Comparison of ENCODE assay signal across 20 cellular contexts in genomic region chr7:65978891-65979582, GRCh38. TPM values are rescaled to one million over a fixed set of nuclear protein-coding genes. Genes with fewer than 3 reads are reported as not detected.
DNase-seq lines count a peak whose midpoint lies in the region; ATAC-seq, FAIRE-seq and TF ChIP-seq lines count a peak whose summit lies in the region.
"Had no signal": no experiment of that assay in that cellular context is flagged by ENCODE, and none has a peak within 500 bp of the region (broad histone marks: within the 10 kb centered on the region; RNA-seq: fewer than 3 reads in every experiment).

No MANE protein-coding gene starts in this region.

- H3K27me3 Mint-ChIP-seq in activated T-cell treated with anti-CD3 and anti-CD28 coated beads, Interleukin-2, amount 50 U/mL, for 4 hours (ENCODE audit: low read depth), result no peaks in the 10 kb centered on the region

- RAD21 ChIA-PET in HCT116 (lab: Charles Lee; ENCODE audit: low non-redundant PET in 1 of 2, low total read pairs in 2 of 2, uncharacterized antibody in 2 of 2, unreplicated experiment in 2 of 2), result no interaction called here

- dilution Hi-C loops in endothelial cell of umbilical vein (cut with MboI; ENCODE audit: extremely low pct_ligation_motif_present, low sequenced_read_pairs), result no loop called here

- no peak overlapping the region for H3K4me3 ChIP-seq in HCT116 (replicated peaks in 1 of 2; ENCODE audit: low read depth in 1 of 2, low read length in 2 of 2)
- H3K4me3 ChIP-seq in endothelial cell of umbilical vein (replicated peaks in 1 of 3; ENCODE audit: insufficient read depth in 1 of 3, low read depth in 1 of 3, low read length in 3 of 3), result no peak overlapping the region
- H3K4me3 ChIP-seq: right atrium auricular region, tibial artery had no signal

- no peak for TF ChIP-seq RAD21 in HCT116 (IDR thresholded peaks at IDR 0.05; ENCODE audit: low read depth)

- H2AFZ ChIP-seq in HCT116 (ENCODE audit: low read depth, low read length, poor library complexity, severe bottlenecking) (no peak overlapping the region), endothelial cell of umbilical vein (ENCODE audit: low read depth, low read length) (no peak overlapping the region)

- peaks cover 8% of the 10 kb centered on the region for H3K4me1 Mint-ChIP-seq in activated T-cell treated with anti-CD3 and anti-CD28 coated beads, Interleukin-2, amount 50 U/mL, for 4 hours (ENCODE audit: low read depth)

- no peaks in the 10 kb centered on the region for H3K27me3 ChIP-seq in HCT116 (ENCODE audit: insufficient read depth, low read length)
- H3K27me3 ChIP-seq in endothelial cell of umbilical vein (ENCODE audit: control insufficient read depth in 2 of 2, insufficient read depth in 2 of 2, low read length in 2 of 2), result no peaks in the 10 kb centered on the region
- H3K27me3 ChIP-seq: neutrophil, right atrium auricular region, tibial artery had no signal

- peaks cover 6% of the 10 kb centered on the region for H3K36me3 Mint-ChIP-seq in activated T-cell treated with anti-CD3 and anti-CD28 coated beads, Interleukin-2, amount 50 U/mL, for 4 hours (ENCODE audit: insufficient read depth)

- no peak for ATAC-seq in activated T-cell treated with anti-CD3 and anti-CD28 coated beads, Interleukin-2, amount 50 U/mL, for 4 hours
- no peak for ATAC-seq in HCT116
- no peak for ATAC-seq in sciatic nerve
- no peak for ATAC-seq in HG02885 (IDR thresholded peaks at IDR 0.05; ENCODE audit: poor library complexity, unreplicated experiment)
- no peak for ATAC-seq in GM19035 (IDR thresholded peaks at IDR 0.05; ENCODE audit: unreplicated experiment)

- no peaks in the 10 kb centered on the region for H3K9me1 ChIP-seq in endothelial cell of umbilical vein (replicated peaks; ENCODE audit: control insufficient read depth, extremely low read depth, insufficient read depth, low read length)

- no peaks in the 10 kb centered on the region for H3K9me2 ChIP-seq in HCT116 (ENCODE audit: insufficient read depth)

- BruUV-seq in HCT116 (replicated peaks; lab: Mats Ljungman, UMichigan) (TSS peak; percentile 23), endothelial cell of umbilical vein (replicated peaks; lab: Mats Ljungman, UMichigan) (TSS peak; percentile 6)

- TF ChIP-seq CTCF in HCT116 (IDR thresholded peaks at IDR 0.05 in 2 of 3, conservative IDR thresholded peaks at IDR 0.05 in 1 of 3; ENCODE audit: borderline replicate concordance in 1 of 3, insufficient read depth in 1 of 3, low read depth in 2 of 3, low read length in 2 of 3) (no peak), endothelial cell of umbilical vein (IDR thresholded peaks at IDR 0.05; ENCODE audit: extremely low read depth in 1 of 2, insufficient read depth in 1 of 2, low read depth in 1 of 2, low read length in 2 of 2) (no peak)

- TF ChIP-seq POLR2A in HCT116 (IDR thresholded peaks at IDR 0.05; ENCODE audit: borderline replicate concordance, extremely low read depth, insufficient read depth, insufficient read length) (no peak), endothelial cell of umbilical vein (IDR thresholded peaks at IDR 0.05; ENCODE audit: low read depth, low read length) (no peak)

- no peak overlapping the region for H3K4me2 ChIP-seq in HCT116 (ENCODE audit: low read length)
- no peak overlapping the region for H3K4me2 ChIP-seq in endothelial cell of umbilical vein (ENCODE audit: insufficient read depth, low read length)

- no peaks in the 10 kb centered on the region for H3K9me3 Mint-ChIP-seq in activated T-cell treated with anti-CD3 and anti-CD28 coated beads, Interleukin-2, amount 50 U/mL, for 4 hours

- H4K20me1 ChIP-seq in HCT116 (ENCODE audit: insufficient read depth) (no peaks in the 10 kb centered on the region), endothelial cell of umbilical vein (replicated peaks; ENCODE audit: control insufficient read depth, extremely low read depth, insufficient read depth, low read length) (no peaks in the 10 kb centered on the region)

- H3K27ac ChIP-seq in HCT116 (ENCODE audit: low read depth, low read length), result no peak overlapping the region
- no peak overlapping the region for H3K27ac ChIP-seq in endothelial cell of umbilical vein (ENCODE audit: insufficient read depth, low read depth, low read length)
- H3K27ac ChIP-seq: right atrium auricular region, tibial artery had no signal

- POLR2A ChIA-PET in HCT116 (lab: Charles Lee) (no interaction called here), endothelial cell of umbilical vein (lab: Charles Lee) (no interaction called here)

- DNase-seq in activated T-cell treated with anti-CD3 and anti-CD28 coated beads, Interleukin-2, amount 50 U/mL, for 4 hours, result no peak
- DNase-seq in activated T-cell treated with anti-CD3 and anti-CD28 coated beads, Interleukin-2, amount 50 U/mL, for 48 hours, result no peak
- DNase-seq in HCT116 (ENCODE audit: low read depth, low spot score) (no peak), endothelial cell of umbilical vein (ENCODE audit: low read depth, low spot score) (no peak), sciatic nerve (ENCODE audit: low spot score) (peak; percentile 41), NCI-H128 (lab: John Stamatoyannopoulos, UW; ENCODE audit: unreplicated experiment) (no peak)
- DNase-seq: hypothalamus; NCI-H2029; Right ventricle myocardium superior; stimulated activated naive CD4-positive, alpha-beta T cell had no signal

- H3K4me1 ChIP-seq in HCT116 (ENCODE audit: control insufficient read depth in 1 of 2, insufficient read depth in 2 of 2, low read length in 2 of 2) (peaks cover 13 to 23% of the 10 kb centered on the region in 2 experiments), endothelial cell of umbilical vein (ENCODE audit: control insufficient read depth, extremely low read depth, insufficient read depth, low read length) (peaks cover 6% of the 10 kb centered on the region)

- peaks cover 9 to 21% of the 10 kb centered on the region in 2 experiments; a peak in 3 of 4 replicates for H3K36me3 ChIP-seq in HCT116 (ENCODE audit: control insufficient read depth in 1 of 2, insufficient read depth in 2 of 2, low read length in 2 of 2)
- H3K36me3 ChIP-seq in endothelial cell of umbilical vein (ENCODE audit: control insufficient read depth in 2 of 2, extremely low read depth in 1 of 2, insufficient read depth in 2 of 2, low read length in 2 of 2), result peaks cover 4 to 11% of the 10 kb centered on the region in 2 experiments

- H3K9me3 ChIP-seq in HCT116 (ENCODE audit: control insufficient read depth in 1 of 2, insufficient read depth in 1 of 2, low read depth in 1 of 2, low read length in 2 of 2), result no peaks in the 10 kb centered on the region
- no peaks in the 10 kb centered on the region for H3K9me3 ChIP-seq in endothelial cell of umbilical vein (replicated peaks; ENCODE audit: control insufficient read depth, insufficient read depth, low read length)
- H3K9me3 ChIP-seq: neutrophil, right atrium auricular region, tibial artery had no signal

- peak overlapping the region; percentile 11 for H3K4me3 Mint-ChIP-seq in activated T-cell treated with anti-CD3 and anti-CD28 coated beads, Interleukin-2, amount 50 U/mL, for 4 hours

- no peak for FAIRE-seq in endothelial cell of umbilical vein (lab: Jason Lieb, UNC)
- FAIRE-seq: astrocyte, colon, endometrium, GM18507, H54 had no signal

- peaks cover 37% of the 10 kb centered on the region for H3K79me2 ChIP-seq in HCT116 (ENCODE audit: insufficient read depth, low read length)
- H3K79me2 ChIP-seq in endothelial cell of umbilical vein (ENCODE audit: control insufficient read depth, insufficient read depth, low read length), result peaks cover 18% of the 10 kb centered on the region

- no peak overlapping the region for H3K9ac ChIP-seq in HCT116 (ENCODE audit: low read length)
- no peak overlapping the region for H3K9ac ChIP-seq in endothelial cell of umbilical vein (replicated peaks; ENCODE audit: extremely low read depth, insufficient read depth, low read length)

- intact Hi-C loops in HCT116 (cut with micrococcal nuclease) (no loop called here), endothelial cell of umbilical vein (cut with micrococcal nuclease) (no loop called here), sciatic nerve (cut with DNase I) (no loop called here)

- CTCF ChIA-PET in HCT116 (lab: Charles Lee), result no interaction called here
- CTCF ChIA-PET in endothelial cell of umbilical vein (lab: Charles Lee), result no interaction called here

TF ChIP-seq in HCT116, 20 proteins besides CTCF, POLR2A, EP300 and RAD21:
- TF ChIP-seq ATF3 (IDR thresholded peaks at IDR 0.05), result no peak
- no peak for TF ChIP-seq ELF1 (IDR thresholded peaks at IDR 0.05; ENCODE audit: borderline replicate concordance, low read depth)
- no peak for TF ChIP-seq JUND (IDR thresholded peaks at IDR 0.05)
- TF ChIP-seq EZH2phosphoT487 (IDR thresholded peaks at IDR 0.05; ENCODE audit: borderline replicate concordance), result no peak
- TF ChIP-seq SRF (IDR thresholded peaks at IDR 0.05; ENCODE audit: low read depth), result no peak

TF ChIP-seq in endothelial cell of umbilical vein, 7 proteins besides CTCF, POLR2A, EP300 and RAD21:
- TF ChIP-seq POLR2AphosphoS5 (IDR thresholded peaks at IDR 0.05; ENCODE audit: insufficient read depth, low read depth, low read length) (no peak), JUN (IDR thresholded peaks at IDR 0.05; ENCODE audit: borderline replicate concordance, insufficient read depth, insufficient read length, low read depth) (no peak)
TF ChIP-seq in endothelial cell of umbilical vein: peak in this region for 0.

RNA-seq across cellular contexts. Expression of gene GUSB, which starts 3.0 kb away (rescaled TPM):
- total RNA-seq in activated T-cell treated with anti-CD3 and anti-CD28 coated beads, Interleukin-2, amount 50 U/mL, for 4 hours, result 10 to 100 TPM; 40.3 to 46.7 (median 41.5) TPM
- 31.5 TPM for total RNA-seq in HCT116 (2021; ENCODE audit: unreplicated experiment)
- polyA plus RNA-seq in HCT116 (2012), result 57.6 and 66.1 TPM in 2 replicates
- 46.4 and 55.7 TPM in 2 replicates for total RNA-seq in endothelial cell of umbilical vein
- 98.8 and 107 TPM in 2 replicates for polyA plus RNA-seq in endothelial cell of umbilical vein
- 79.3 and 83.3 TPM in 2 replicates for polyA plus RNA-seq in endothelial cell of umbilical vein (2011; cell fraction: cytosol; rRNA removed)
- 192 and 203 TPM in 2 replicates for polyA plus RNA-seq in endothelial cell of umbilical vein (2011; cell fraction: nucleus; rRNA removed)
- polyA plus RNA-seq in endothelial cell of umbilical vein (2012), result 39.6 and 41.9 TPM in 2 replicates
- 79.5 and 81.0 TPM in 2 replicates for polyA minus RNA-seq in endothelial cell of umbilical vein
- polyA minus RNA-seq in endothelial cell of umbilical vein (2011; cell fraction: cytosol; rRNA and poly(A)+ RNA removed), result 35.5 TPM
- polyA minus RNA-seq in endothelial cell of umbilical vein (2011; cell fraction: nucleus; rRNA and poly(A)+ RNA removed), result 28.9 and 45.0 TPM in 2 replicates
- total RNA-seq in sciatic nerve, result 46.6 TPM
